Comparison of ENCODE assay signal across 1 cellular context in the genomic region with DNA sequence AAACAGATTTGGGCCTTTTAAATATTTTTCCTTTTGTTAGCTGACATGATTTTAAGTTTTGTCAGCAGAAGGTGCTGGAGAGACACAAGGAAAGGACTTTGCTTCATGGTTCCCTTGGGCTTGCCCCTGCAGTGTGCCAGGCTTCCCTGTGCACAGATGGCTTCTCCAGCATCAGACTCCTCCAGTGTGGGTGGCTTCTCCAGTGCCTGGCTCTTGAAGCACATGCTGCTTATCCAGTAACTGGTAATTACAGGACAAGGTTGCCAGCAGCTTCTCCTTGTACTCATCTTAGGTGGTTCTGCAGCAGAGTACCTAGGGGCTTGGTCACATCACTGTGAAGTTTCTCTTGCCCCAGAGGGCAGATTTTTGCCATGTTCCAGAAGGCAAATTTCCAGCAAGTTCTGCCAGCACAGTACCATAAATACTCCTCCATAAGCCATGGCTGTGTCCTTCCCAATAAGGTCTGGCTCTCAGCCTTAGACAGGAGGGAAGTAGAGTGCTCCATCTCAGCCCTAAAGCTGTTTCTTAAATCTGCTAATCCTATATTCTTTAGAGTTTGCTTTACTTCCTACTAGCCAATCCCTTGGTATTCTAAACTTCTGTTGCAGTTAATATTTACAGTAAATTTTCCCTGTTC.
TF ChIP-seq lines count a peak whose summit lies in the region.

No MANE protein-coding gene starts in this region.

TF ChIP-seq in HepG2, 621 proteins besides CTCF, POLR2A, EP300 and RAD21 (continued from another document):
- TF ChIP-seq, protein P1, sequence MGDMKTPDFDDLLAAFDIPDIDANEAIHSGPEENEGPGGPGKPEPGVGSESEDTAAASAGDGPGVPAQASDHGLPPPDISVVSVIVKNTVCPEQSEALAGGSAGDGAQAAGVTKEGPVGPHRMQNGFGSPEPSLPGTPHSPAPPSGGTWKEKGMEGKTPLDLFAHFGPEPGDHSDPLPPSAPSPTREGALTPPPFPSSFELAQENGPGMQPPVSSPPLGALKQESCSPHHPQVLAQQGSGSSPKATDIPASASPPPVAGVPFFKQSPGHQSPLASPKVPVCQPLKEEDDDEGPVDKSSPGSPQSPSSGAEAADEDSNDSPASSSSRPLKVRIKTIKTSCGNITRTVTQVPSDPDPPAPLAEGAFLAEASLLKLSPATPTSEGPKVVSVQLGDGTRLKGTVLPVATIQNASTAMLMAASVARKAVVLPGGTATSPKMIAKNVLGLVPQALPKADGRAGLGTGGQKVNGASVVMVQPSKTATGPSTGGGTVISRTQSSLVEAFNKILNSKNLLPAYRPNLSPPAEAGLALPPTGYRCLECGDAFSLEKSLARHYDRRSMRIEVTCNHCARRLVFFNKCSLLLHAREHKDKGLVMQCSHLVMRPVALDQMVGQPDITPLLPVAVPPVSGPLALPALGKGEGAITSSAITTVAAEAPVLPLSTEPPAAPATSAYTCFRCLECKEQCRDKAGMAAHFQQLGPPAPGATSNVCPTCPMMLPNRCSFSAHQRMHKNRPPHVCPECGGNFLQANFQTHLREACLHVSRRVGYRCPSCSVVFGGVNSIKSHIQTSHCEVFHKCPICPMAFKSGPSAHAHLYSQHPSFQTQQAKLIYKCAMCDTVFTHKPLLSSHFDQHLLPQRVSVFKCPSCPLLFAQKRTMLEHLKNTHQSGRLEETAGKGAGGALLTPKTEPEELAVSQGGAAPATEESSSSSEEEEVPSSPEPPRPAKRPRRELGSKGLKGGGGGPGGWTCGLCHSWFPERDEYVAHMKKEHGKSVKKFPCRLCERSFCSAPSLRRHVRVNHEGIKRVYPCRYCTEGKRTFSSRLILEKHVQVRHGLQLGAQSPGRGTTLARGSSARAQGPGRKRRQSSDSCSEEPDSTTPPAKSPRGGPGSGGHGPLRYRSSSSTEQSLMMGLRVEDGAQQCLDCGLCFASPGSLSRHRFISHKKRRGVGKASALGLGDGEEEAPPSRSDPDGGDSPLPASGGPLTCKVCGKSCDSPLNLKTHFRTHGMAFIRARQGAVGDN (CRISPR knock-in tag; IDR thresholded peaks at IDR 0.05): no peak
- no peak for TF ChIP-seq ZNF562 (CRISPR knock-in tag; IDR thresholded peaks at IDR 0.05; ENCODE audit: borderline replicate concordance)
- no peak for TF ChIP-seq RORA (CRISPR knock-in tag; IDR thresholded peaks at IDR 0.05)
- no peak for TF ChIP-seq EED (CRISPR knock-in tag; IDR thresholded peaks at IDR 0.05)
- no peak for TF ChIP-seq ATRX (CRISPR knock-in tag; IDR thresholded peaks at IDR 0.05; ENCODE audit: borderline replicate concordance)
- TF ChIP-seq ZNF484 (CRISPR knock-in tag; IDR thresholded peaks at IDR 0.05; ENCODE audit: borderline replicate concordance, low read depth): no peak
- TF ChIP-seq ZNF468 (CRISPR knock-in tag; IDR thresholded peaks at IDR 0.05): no peak
- TF ChIP-seq CCAR2 (optimal IDR thresholded peaks at IDR 0.05; ENCODE audit: low read depth, low read length): no peak
- no peak for TF ChIP-seq ZNF7 (CRISPR knock-in tag; IDR thresholded peaks at IDR 0.05)
- TF ChIP-seq ZNF234 (CRISPR knock-in tag; conservative IDR thresholded peaks at IDR 0.05): no peak
